ENCODE assay signal across 8 cellular contexts in genomic region chr10:21533577-21534475, GRCh38. TPM values are rescaled to one million over a fixed set of nuclear protein-coding genes. Genes with fewer than 3 reads are reported as not detected.
DNase-seq lines count a peak whose midpoint lies in the region; ATAC-seq and TF ChIP-seq lines count a peak whose summit lies in the region.

TSS of gene MLLT10 (plus strand) at chr10:21534232. CDS start at chr10:21534645, 413 bp downstream.

- H3K9me3 ChIP-seq in uterus, result no peaks in the 10 kb centered on the region

- ATAC-seq in HG02678 (IDR thresholded peaks at IDR 0.05; ENCODE audit: unreplicated experiment) (peak; percentile 91), left ventricle myocardium superior (peak; percentile 94)

- H3K27me3 Mint-ChIP-seq in T-helper 1 cell treated with Interleukin-12 subunit alpha and Interleukin-12 subunit beta and Interleukin-4 antibody, amounts not matched to agents 30 μg/mL and 1 μg/mL, for 36 hours (ENCODE audit: low read depth), result peaks cover 18% of the 10 kb centered on the region

- H3K9me3 Mint-ChIP-seq in T-helper 1 cell treated with Interleukin-12 subunit alpha and Interleukin-12 subunit beta and Interleukin-4 antibody, amounts not matched to agents 30 μg/mL and 1 μg/mL, for 36 hours, result no peaks in the 10 kb centered on the region

- H3K36me3 ChIP-seq in uterus, result no peaks in the 10 kb centered on the region

- DNase-seq in NCI-H1436 (lab: John Stamatoyannopoulos, UW), result peak; percentile 95
- DNase-seq in amygdala (lab: John Stamatoyannopoulos, UW), result peak; percentile 72 to 98 (median 90)
- peak; percentile 99 for DNase-seq in left ventricle myocardium superior
- DNase-seq in putamen (ENCODE audit: low spot score), result peak; percentile 94
- peak; percentile 91 to 95 for DNase-seq in uterus

- H3K4me1 ChIP-seq in uterus, result peaks cover 0 to 5% of the 10 kb centered on the region in 2 donors

- peak; percentile 34 to 85 for TF ChIP-seq POLR2A in uterus (IDR thresholded peaks at IDR 0.05)

- peak within 1 kb of the TSS; percentile 97 for H3K27ac ChIP-seq in uterus

- peak within 1 kb of the TSS; percentile 90 for H3K27ac Mint-ChIP-seq in T-helper 1 cell treated with Interleukin-12 subunit alpha and Interleukin-12 subunit beta and Interleukin-4 antibody, amounts not matched to agents 30 μg/mL and 1 μg/mL, for 36 hours

- no peak for TF ChIP-seq CTCF in GM12875 (IDR thresholded peaks at IDR 0.05; ENCODE audit: borderline replicate concordance, insufficient read depth, low read depth, low read length)
- peak in 3 of 4 experiments; percentile 3 to 45 (median 42) for TF ChIP-seq CTCF in uterus (IDR thresholded peaks at IDR 0.05)

- intact Hi-C loops in left ventricle myocardium superior (cut with micrococcal nuclease) (no loop called here), uterus (cut with DNase I; ENCODE audit: low total_unique reads) (no loop called here)

- H3K36me3 Mint-ChIP-seq in T-helper 1 cell treated with Interleukin-12 subunit alpha and Interleukin-12 subunit beta and Interleukin-4 antibody, amounts not matched to agents 30 μg/mL and 1 μg/mL, for 36 hours (ENCODE audit: low read depth), result peaks cover 7% of the 10 kb centered on the region

- peak within 1 kb of the TSS; percentile 89 for H3K4me3 Mint-ChIP-seq in T-helper 1 cell treated with Interleukin-12 subunit alpha and Interleukin-12 subunit beta and Interleukin-4 antibody, amounts not matched to agents 30 μg/mL and 1 μg/mL, for 36 hours

- H3K4me1 Mint-ChIP-seq in T-helper 1 cell treated with Interleukin-12 subunit alpha and Interleukin-12 subunit beta and Interleukin-4 antibody, amounts not matched to agents 30 μg/mL and 1 μg/mL, for 36 hours (ENCODE audit: low read depth), result peaks cover 18% of the 10 kb centered on the region

- H3K27me3 ChIP-seq in uterus, result no peaks in the 10 kb centered on the region

- peak within 1 kb of the TSS; percentile 82 for H3K4me3 ChIP-seq in GM12875 (ENCODE audit: low read depth, low read length)
- peak within 1 kb of the TSS; percentile 92 to 96 for H3K4me3 ChIP-seq in uterus

RNA-seq across cellular contexts. Expression of gene MLLT10, which starts in this region (rescaled TPM):
- total RNA-seq in left ventricle myocardium superior (26.1 TPM), uterus (10 to 100 TPM; 34.1 to 71.2 (median 59.8) TPM)

Comparison
In these comparisons a context has a peak if more than half of its experiments do, and no peak if none do; other contexts are left out.
1. Peak in every context shown above with its lines: DNase-seq, ATAC-seq, H3K4me3 ChIP-seq and H3K27ac ChIP-seq.